Comparison of ENCODE assay signal across 9 cellular contexts in the genomic region with DNA sequence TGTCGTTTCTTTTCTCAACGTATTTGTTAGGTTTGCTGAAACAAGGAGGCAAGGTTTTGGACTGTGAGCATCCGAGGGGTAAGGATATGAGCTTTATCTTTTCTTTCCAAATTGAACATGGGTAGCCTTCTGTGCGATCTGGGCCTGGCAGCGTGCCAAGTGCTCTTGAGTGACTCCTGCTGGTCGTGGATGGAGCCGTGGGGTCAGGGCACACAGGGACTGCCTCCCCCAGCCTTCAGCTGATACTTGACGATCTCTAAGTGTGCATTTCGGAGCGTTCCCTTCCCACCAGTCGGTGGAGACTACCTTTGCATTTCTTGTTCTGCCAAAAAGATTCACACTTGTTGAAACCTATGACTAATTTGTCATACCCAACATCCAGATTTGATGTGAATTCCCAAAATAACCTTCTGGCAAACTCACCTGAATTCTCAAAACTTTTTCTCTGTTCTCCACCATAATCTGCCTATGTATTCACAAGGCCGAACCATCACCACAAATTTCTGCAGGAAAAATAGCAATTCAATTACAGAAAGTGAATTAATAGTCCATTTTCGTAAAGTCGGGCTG. TPM values are rescaled to one million over a fixed set of nuclear protein-coding genes. Genes with fewer than 3 reads are reported as not detected.
DNase-seq lines count a peak whose midpoint lies in the region; ATAC-seq and TF ChIP-seq lines count a peak whose summit lies in the region.
"Had no signal": no experiment of that assay in that cellular context is flagged by ENCODE, and none has a peak within 500 bp of the region (broad histone marks: within the 10 kb centered on the region; RNA-seq: fewer than 3 reads in every experiment).

No MANE protein-coding gene starts in this region.

- no peaks in the 10 kb centered on the region for H3K9me3 ChIP-seq in DND-41 (ENCODE audit: insufficient read depth, low read length, severe bottlenecking)
- no peaks in the 10 kb centered on the region for H3K9me3 ChIP-seq in MM.1S (replicated peaks; ENCODE audit: insufficient read depth, low read length)
- H3K9me3 ChIP-seq: left lung had no signal

- H3K9ac ChIP-seq in DND-41 (ENCODE audit: low read depth, low read length) (no peak overlapping the region), MM.1S (ENCODE audit: low read length) (no peak overlapping the region)

- peaks cover 22 to 23% of the 10 kb centered on the region in 2 donors for H3K4me1 Mint-ChIP-seq in immature natural killer cell

- H3K27ac ChIP-seq in DND-41 (ENCODE audit: low read length) (no peak overlapping the region), MM.1S (ENCODE audit: low read length) (no peak overlapping the region)

- no peaks in the 10 kb centered on the region for H3K36me3 ChIP-seq in DND-41 (ENCODE audit: insufficient read depth, low read length)
- no peaks in the 10 kb centered on the region for H3K36me3 ChIP-seq in MM.1S (replicated peaks; ENCODE audit: insufficient read depth, low read length)
- H3K36me3 ChIP-seq: left lung had no signal

- H3K27me3 Mint-ChIP-seq in immature natural killer cell (ENCODE audit: low read depth in 3 of 3): peaks cover 0 to 4% (median 0%) of the 10 kb centered on the region in 3 donors

- no peaks in the 10 kb centered on the region for H3K9me2 ChIP-seq in MM.1S (replicated peaks; ENCODE audit: insufficient read depth, low read length)

- ATAC-seq in DND-41 (ENCODE audit: insufficient read depth, low read depth): 0 out of 3 replicates have a peak, but pooled peaks have one; percentile 31
- no peak for ATAC-seq in GM21723 (IDR thresholded peaks at IDR 0.05; ENCODE audit: unreplicated experiment)

- H3K4me3 ChIP-seq in DND-41 (ENCODE audit: low read depth in 1 of 2, low read length in 2 of 2) (no peak overlapping the region), MM.1S (ENCODE audit: low read length) (no peak overlapping the region)
- H3K4me3 ChIP-seq: left lung had no signal

- H3K4me2 ChIP-seq in DND-41 (ENCODE audit: insufficient read depth, low read length): no peak overlapping the region
- no peak overlapping the region for H3K4me2 ChIP-seq in MM.1S (ENCODE audit: low read depth, low read length)

- H3K4me3 Mint-ChIP-seq in immature natural killer cell: no peak overlapping the region

- H3K27me3 ChIP-seq in DND-41 (ENCODE audit: insufficient read depth, low read length, poor library complexity) (peaks cover 3% of the 10 kb centered on the region), MM.1S (replicated peaks; ENCODE audit: insufficient read depth, low read length) (no peaks in the 10 kb centered on the region)
- H3K27me3 ChIP-seq: left lung had no signal

- H2AFZ ChIP-seq in DND-41 (ENCODE audit: low read depth, low read length): no peak overlapping the region
- no peak overlapping the region for H2AFZ ChIP-seq in MM.1S (ENCODE audit: low read length)

- peak overlapping the region in 1 of 6 donors; percentile 21 for H3K27ac Mint-ChIP-seq in immature natural killer cell

- H3K4me1 ChIP-seq in DND-41 (ENCODE audit: insufficient read depth, low read length) (no peaks in the 10 kb centered on the region), MM.1S (ENCODE audit: low read length) (peaks cover 14% of the 10 kb centered on the region)

- H3F3A ChIP-seq in MM.1S (ENCODE audit: insufficient read depth, low read length): peaks cover 14% of the 10 kb centered on the region

- no peaks in the 10 kb centered on the region for H3K79me2 ChIP-seq in DND-41 (ENCODE audit: insufficient read depth, low read length)
- H3K79me2 ChIP-seq in MM.1S (ENCODE audit: low read length): no peaks in the 10 kb centered on the region

- DNase-seq in DND-41 (peak; percentile 36), MM.1S (no peak), immature natural killer cell (peak; percentile 4 to 25 (median 21)), GOT3 (lab: John Stamatoyannopoulos, UW) (no peak), NCI-H774 (lab: John Stamatoyannopoulos, UW) (no peak)
- DNase-seq in activated T-helper 9 cell treated with anti-CD3 and anti-CD28 coated beads, Interleukin-2, amount 50 U/mL, for 16 hours (ENCODE audit: low read depth): peak; percentile 2
- DNase-seq in stimulated activated CD8-positive, alpha-beta memory T cell treated with anti-CD3 and anti-CD28 coated beads, Interleukin-15, amount 100 ng/mL, for 1 hour (ENCODE audit: low read depth): peak; percentile 8

- no peaks in the 10 kb centered on the region for H4K20me1 ChIP-seq in DND-41 (ENCODE audit: insufficient read depth, low read length)
- H4K20me1 ChIP-seq in MM.1S (ENCODE audit: insufficient read depth, low read length): no peaks in the 10 kb centered on the region

- TF ChIP-seq CTCF in DND-41 (IDR thresholded peaks at IDR 0.05; ENCODE audit: borderline replicate concordance, extremely low read depth, low read length, poor library complexity, severe bottlenecking) (peak; percentile 59), MM.1S (IDR thresholded peaks at IDR 0.05; ENCODE audit: low read length) (peak; percentile 29)

- H3K9me3 Mint-ChIP-seq in immature natural killer cell: no peaks in the 10 kb centered on the region

- H3K36me3 Mint-ChIP-seq in immature natural killer cell: no peaks in the 10 kb centered on the region

RNA-seq across cellular contexts. Expression of gene CLMP, which starts 40.2 kb away (rescaled TPM):
- under 1 TPM in 2 of 3 donors, not detected in 1; 0.11 to 0.58 TPM for polyA plus RNA-seq in immature natural killer cell

Comparison
In these comparisons a context has a peak if more than half of its experiments do, and no peak if none do; other contexts are left out.
1. DNase-seq: peak in DND-41 (single experiment), activated T-helper 9 cell treated with anti-CD3 and anti-CD28 coated beads, Interleukin-2, amount 50 U/mL, for 16 hours (single experiment), immature natural killer cell (3 of 3) and stimulated activated CD8-positive, alpha-beta memory T cell treated with anti-CD3 and anti-CD28 coated beads, Interleukin-15, amount 100 ng/mL, for 1 hour (single experiment); none in MM.1S (single experiment), GOT3 (single experiment) and NCI-H774 (single experiment).